Comparison of ENCODE assay signal across 12 cellular contexts in genomic region chr2:159902722-159903121, GRCh38. TPM values are rescaled to one million over a fixed set of nuclear protein-coding genes. Genes with fewer than 3 reads are reported as not detected.
DNase-seq lines count a peak whose midpoint lies in the region; ATAC-seq and TF ChIP-seq lines count a peak whose summit lies in the region.
"Had no signal": no experiment of that assay in that cellular context is flagged by ENCODE, and none has a peak within 500 bp of the region (broad histone marks: within the 10 kb centered on the region; RNA-seq: fewer than 3 reads in every experiment).

No MANE protein-coding gene starts in this region.

- intact Hi-C loops in activated CD4-positive, alpha-beta T cell treated with anti-CD3 and anti-CD28 coated beads for 36 hours (cut with DNase I, micrococcal nuclease), result loop anchor here (2.0 to 10.0 kb wide), 6 partner anchors 20 to 1402 kb away; partner anchors contain the start of genes TANK (in 2 of the 2) and PSMD14 (in 1 of the 2)
- intact Hi-C loops in activated B cell treated with CpG ODN at 0.5 μM for 24 hours (cut with micrococcal nuclease), result loop anchor here (1.0 to 10.0 kb wide), 7 partner anchors 7 to 1402 kb away; partner anchors contain the start of genes PSMD14 and WDSUB1

- H3K4me1 Mint-ChIP-seq in activated CD4-positive, alpha-beta T cell treated with anti-CD3 and anti-CD28 coated beads for 36 hours, result peaks cover 74% of the 10 kb centered on the region
- peaks cover 72% of the 10 kb centered on the region for H3K4me1 Mint-ChIP-seq in activated B cell treated with CpG ODN at 0.5 μM for 24 hours
- peaks cover 29 to 39% of the 10 kb centered on the region in 2 donors for H3K4me1 Mint-ChIP-seq in natural killer cell treated with Interleukin-12 subunit alpha and Interleukin-12 subunit beta and Interleukin-15 and Interleukin-18, amount 100 ng/mL, for 72 hours (ENCODE audit: low read depth in 2 of 2)

- ATAC-seq in activated CD4-positive, alpha-beta T cell treated with anti-CD3 and anti-CD28 coated beads for 36 hours, result no peak
- no peak for ATAC-seq in activated B cell treated with CpG ODN at 0.5 μM for 24 hours (ENCODE audit: low read depth)
- no peak for ATAC-seq in natural killer cell treated with Interleukin-12 subunit alpha and Interleukin-12 subunit beta and Interleukin-15 and Interleukin-18, amount 100 ng/mL, for 72 hours
- no peak for ATAC-seq in HG02571 (IDR thresholded peaks at IDR 0.05; ENCODE audit: unreplicated experiment)
- ATAC-seq in GM21737 (IDR thresholded peaks at IDR 0.05; ENCODE audit: unreplicated experiment), result no peak

- no peak for TF ChIP-seq CTCF in activated B cell treated with CpG ODN at 0.5 μM for 24 hours (IDR thresholded peaks at IDR 0.05)

- no peak for DNase-seq in activated CD4-positive, alpha-beta T cell treated with anti-CD3 and anti-CD28 coated beads for 36 hours
- no peak for DNase-seq in activated CD4-positive, alpha-beta T cell treated with anti-CD3 and anti-CD28 coated beads for 1 hour
- DNase-seq in NCI-H1092 (lab: John Stamatoyannopoulos, UW), result peak; percentile 14
- no peak for DNase-seq in activated B cell treated with CpG ODN at 0.5 μM for 24 hours
- DNase-seq in natural killer cell treated with Interleukin-12 subunit alpha and Interleukin-12 subunit beta and Interleukin-15 and Interleukin-18, amount 100 ng/mL, for 72 hours (ENCODE audit: low spot score), result no peak
- DNase-seq in NCI-H2029 (lab: John Stamatoyannopoulos, UW), result no peak
- DNase-seq: ACHN; GDM1; KG1; stimulated activated naive CD4-positive, alpha-beta T cell had no signal

- H3K27me3 Mint-ChIP-seq in activated CD4-positive, alpha-beta T cell treated with anti-CD3 and anti-CD28 coated beads for 36 hours, result no peaks in the 10 kb centered on the region
- H3K27me3 Mint-ChIP-seq in activated B cell treated with CpG ODN at 0.5 μM for 24 hours, result no peaks in the 10 kb centered on the region
- peaks cover 3 to 5% of the 10 kb centered on the region in 2 donors for H3K27me3 Mint-ChIP-seq in natural killer cell treated with Interleukin-12 subunit alpha and Interleukin-12 subunit beta and Interleukin-15 and Interleukin-18, amount 100 ng/mL, for 72 hours

- H3K36me3 Mint-ChIP-seq in activated CD4-positive, alpha-beta T cell treated with anti-CD3 and anti-CD28 coated beads for 36 hours (ENCODE audit: low read depth), result peaks cover 45% of the 10 kb centered on the region
- peaks cover 54% of the 10 kb centered on the region for H3K36me3 Mint-ChIP-seq in activated B cell treated with CpG ODN at 0.5 μM for 24 hours (ENCODE audit: low read depth)
- H3K36me3 Mint-ChIP-seq in natural killer cell treated with Interleukin-12 subunit alpha and Interleukin-12 subunit beta and Interleukin-15 and Interleukin-18, amount 100 ng/mL, for 72 hours, result peaks cover 4% of the 10 kb centered on the region

- CTCF ChIA-PET in activated CD4-positive, alpha-beta T cell treated with anti-CD3 and anti-CD28 coated beads for 36 hours (lab: Charles Lee), result interaction anchor here (0.7 to 3.7 kb wide), 3 partner anchors 16 to 18 kb away, joined by 3 to 25 read pairs (median 3); no protein-coding TSS in a partner anchor
- CTCF ChIA-PET in activated B cell treated with CpG ODN at 0.5 μM for 24 hours (lab: Charles Lee), result no interaction called here

- H3K4me3 Mint-ChIP-seq in activated CD4-positive, alpha-beta T cell treated with anti-CD3 and anti-CD28 coated beads for 36 hours, result peak overlapping the region; percentile 93
- peak overlapping the region; percentile 99 for H3K4me3 Mint-ChIP-seq in activated B cell treated with CpG ODN at 0.5 μM for 24 hours
- H3K4me3 Mint-ChIP-seq in natural killer cell treated with Interleukin-12 subunit alpha and Interleukin-12 subunit beta and Interleukin-15 and Interleukin-18, amount 100 ng/mL, for 72 hours, result peak overlapping the region; percentile 99

- POLR2A ChIA-PET in activated CD4-positive, alpha-beta T cell treated with anti-CD3 and anti-CD28 coated beads for 36 hours (lab: Charles Lee), result no interaction called here
- POLR2A ChIA-PET in activated B cell treated with CpG ODN at 0.5 μM for 24 hours (lab: Charles Lee), result interaction anchor here (1.1 to 2.9 kb wide), 5 partner anchors 8 to 25 kb away, joined by 3 to 40 read pairs (median 23); no protein-coding TSS in a partner anchor

- H3K27ac Mint-ChIP-seq in activated CD4-positive, alpha-beta T cell treated with anti-CD3 and anti-CD28 coated beads for 36 hours, result peak overlapping the region; percentile 97
- peak overlapping the region; percentile 98 for H3K27ac Mint-ChIP-seq in activated B cell treated with CpG ODN at 0.5 μM for 24 hours
- H3K27ac Mint-ChIP-seq in natural killer cell treated with Interleukin-12 subunit alpha and Interleukin-12 subunit beta and Interleukin-15 and Interleukin-18, amount 100 ng/mL, for 72 hours, result peak overlapping the region; percentile 86 to 95

- no peaks in the 10 kb centered on the region for H3K9me3 Mint-ChIP-seq in activated CD4-positive, alpha-beta T cell treated with anti-CD3 and anti-CD28 coated beads for 36 hours (ENCODE audit: low read depth)
- no peaks in the 10 kb centered on the region for H3K9me3 Mint-ChIP-seq in activated B cell treated with CpG ODN at 0.5 μM for 24 hours
- H3K9me3 Mint-ChIP-seq in natural killer cell treated with Interleukin-12 subunit alpha and Interleukin-12 subunit beta and Interleukin-15 and Interleukin-18, amount 100 ng/mL, for 72 hours, result no peaks in the 10 kb centered on the region

RNA-seq across cellular contexts. Expression of gene LY75, which starts 1.8 kb away (rescaled TPM):
- 10 to 100 TPM; 49.7 to 65.5 TPM for total RNA-seq in activated CD4-positive, alpha-beta T cell treated with anti-CD3 and anti-CD28 coated beads for 36 hours
- total RNA-seq in activated B cell treated with CpG ODN at 0.5 μM for 24 hours, result 99.5 and 107 TPM in 2 replicates
- total RNA-seq in natural killer cell treated with Interleukin-12 subunit alpha and Interleukin-12 subunit beta and Interleukin-15 and Interleukin-18, amount 100 ng/mL, for 72 hours, result 10 to 100 TPM; 18.2 to 19.1 TPM
